Comparison of ENCODE assay signal across 9 cellular contexts in the genomic region with DNA sequence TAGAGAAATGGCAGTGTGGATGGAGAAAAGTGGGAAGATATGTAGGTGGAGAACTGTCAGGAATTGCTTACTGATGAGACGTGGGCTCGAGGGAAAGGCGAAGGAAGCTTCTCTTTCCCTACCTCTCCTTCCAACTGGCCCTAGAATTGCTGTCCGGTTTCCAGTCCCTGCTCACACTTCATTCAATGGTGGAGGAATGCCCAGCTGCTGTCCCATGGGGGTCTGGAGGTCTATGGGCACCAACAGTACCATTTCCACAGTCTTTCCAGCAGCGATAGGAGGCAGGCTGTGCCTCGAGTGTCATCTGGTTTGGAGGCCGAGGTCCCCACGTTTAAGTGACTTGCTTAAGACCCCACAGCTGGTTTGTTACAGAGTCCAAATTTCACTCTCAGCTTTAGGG. TPM values are rescaled to one million over a fixed set of nuclear protein-coding genes. Genes with fewer than 3 reads are reported as not detected.
DNase-seq lines count a peak whose midpoint lies in the region; ATAC-seq and TF ChIP-seq lines count a peak whose summit lies in the region.
"Had no signal": no experiment of that assay in that cellular context is flagged by ENCODE, and none has a peak within 500 bp of the region (broad histone marks: within the 10 kb centered on the region; RNA-seq: fewer than 3 reads in every experiment).

No MANE protein-coding gene starts in this region.

- no peak for TF ChIP-seq POLR2A in body of pancreas (IDR thresholded peaks at IDR 0.05)
- no peak for TF ChIP-seq POLR2A in right lobe of liver (IDR thresholded peaks at IDR 0.05)

- H3K4me3 ChIP-seq in body of pancreas (no peak overlapping the region), right lobe of liver (peak overlapping the region; percentile 22 to 50 (median 46)), upper lobe of right lung (peak overlapping the region; percentile 45)

- H3K4me1 ChIP-seq in body of pancreas (peaks cover 26% of the 10 kb centered on the region), right lobe of liver (peaks cover 0 to 9% (median 6%) of the 10 kb centered on the region in 4 donors), upper lobe of right lung (peaks cover 18% of the 10 kb centered on the region)

- H3K27me3 ChIP-seq in body of pancreas (no peaks in the 10 kb centered on the region), right lobe of liver (no peaks in the 10 kb centered on the region), upper lobe of right lung (no peaks in the 10 kb centered on the region)

- ATAC-seq in body of pancreas (no peak), right lobe of liver (peak in 2 of 4 donors; percentile 5 to 24), upper lobe of right lung (no peak), HG02763 (IDR thresholded peaks at IDR 0.05; ENCODE audit: unreplicated experiment) (no peak)

- H3K4me1 Mint-ChIP-seq in activated CD4-positive, alpha-beta T cell treated with anti-CD3 and anti-CD28 coated beads, Interleukin-2, amount 10 ng/mL, durations not matched to agents 7 days and 5 days = peaks cover 16% of the 10 kb centered on the region

- H3K27ac ChIP-seq in body of pancreas (peak overlapping the region; percentile 5 to 67 (median 25)), right lobe of liver (peak overlapping the region; percentile 38 to 58 (median 41)), upper lobe of right lung (peak overlapping the region; percentile 76)
- H3K27ac ChIP-seq: C4-2B had no signal

- POLR2A ChIA-PET in activated CD4-positive, alpha-beta T cell treated with anti-CD3 and anti-CD28 coated beads, Interleukin-2, amount 10 ng/mL, durations not matched to agents 7 days and 5 days (lab: Charles Lee) = no interaction called here

- no peaks in the 10 kb centered on the region for H3K9me3 Mint-ChIP-seq in activated CD4-positive, alpha-beta T cell treated with anti-CD3 and anti-CD28 coated beads, Interleukin-2, amount 10 ng/mL, durations not matched to agents 7 days and 5 days

- peak overlapping the region; percentile 82 for H3K27ac Mint-ChIP-seq in activated CD4-positive, alpha-beta T cell treated with anti-CD3 and anti-CD28 coated beads, Interleukin-2, amount 10 ng/mL, durations not matched to agents 7 days and 5 days

- no peak for DNase-seq in activated CD4-positive, alpha-beta T cell treated with anti-CD3 and anti-CD28 coated beads, Interleukin-2, amount 10 ng/mL, durations not matched to agents 7 days and 5 days
- DNase-seq in activated CD4-positive, alpha-beta T cell treated with anti-CD3 and anti-CD28 coated beads for 48 hours = no peak
- DNase-seq in body of pancreas = no peak
- no peak for DNase-seq in right lobe of liver
- no peak for DNase-seq in upper lobe of right lung
- no peak for DNase-seq in inferior parietal cortex (ENCODE audit: extremely low spot score)
- no peak for DNase-seq in GM03348 (ENCODE audit: low spot score)

- H3K36me3 ChIP-seq in body of pancreas (replicated peaks in 1 of 2; ENCODE audit: insufficient read depth in 1 of 2, low read depth in 2 of 2) (no peaks in the 10 kb centered on the region), right lobe of liver (no peaks in the 10 kb centered on the region), upper lobe of right lung (no peaks in the 10 kb centered on the region)

- intact Hi-C loops in body of pancreas (cut with DNase I) (no loop called here), right lobe of liver (cut with DNase I) (no loop called here), upper lobe of right lung (cut with DNase I) (no loop called here)

- CTCF ChIA-PET in activated CD4-positive, alpha-beta T cell treated with anti-CD3 and anti-CD28 coated beads, Interleukin-2, amount 10 ng/mL, durations not matched to agents 7 days and 5 days (lab: Charles Lee) = interaction anchor here (1.2 kb wide), 1 partner anchor 55 kb away, joined by 3 read pairs; no protein-coding TSS in a partner anchor

- H3K36me3 Mint-ChIP-seq in activated CD4-positive, alpha-beta T cell treated with anti-CD3 and anti-CD28 coated beads, Interleukin-2, amount 10 ng/mL, durations not matched to agents 7 days and 5 days (ENCODE audit: low read depth) = no peaks in the 10 kb centered on the region

- H3K27me3 Mint-ChIP-seq in activated CD4-positive, alpha-beta T cell treated with anti-CD3 and anti-CD28 coated beads, Interleukin-2, amount 10 ng/mL, durations not matched to agents 7 days and 5 days = peaks cover 3% of the 10 kb centered on the region

- TF ChIP-seq CTCF in body of pancreas (IDR thresholded peaks at IDR 0.05) (no peak), right lobe of liver (IDR thresholded peaks at IDR 0.05) (no peak), upper lobe of right lung (IDR thresholded peaks at IDR 0.05) (no peak)

- H3K4me3 Mint-ChIP-seq in activated CD4-positive, alpha-beta T cell treated with anti-CD3 and anti-CD28 coated beads, Interleukin-2, amount 10 ng/mL, durations not matched to agents 7 days and 5 days = peak overlapping the region; percentile 84

- H3K9me3 ChIP-seq in body of pancreas (no peaks in the 10 kb centered on the region), right lobe of liver (no peaks in the 10 kb centered on the region), upper lobe of right lung (no peaks in the 10 kb centered on the region)

- WGBS in body of pancreas, 2 donors = 42 to 45% methylated on average over 8 of the region's 8 CpGs
- whole genome bisulfite sequencing in right lobe of liver (ENCODE audit: insufficient coverage, low coverage, low lambda C conversion rate, missing lambda C conversion rate) = 25% methylated on average over 5 of the region's 8 CpGs

RNA-seq across cellular contexts. Expression of a gene that starts 31.5 kb away (rescaled TPM):
- total RNA-seq in activated CD4-positive, alpha-beta T cell treated with anti-CD3 and anti-CD28 coated beads, Interleukin-2, amount 10 ng/mL, durations not matched to agents 7 days and 5 days = not detected
- 1 to 10 TPM in 1 of 2 donors, under 1 TPM in 1; 0.33 to 1.8 TPM for total RNA-seq in body of pancreas
- 1 to 10 TPM; 5.4 to 8.9 (median 7.1) TPM for total RNA-seq in right lobe of liver
- total RNA-seq in upper lobe of right lung = 5.3 TPM

Comparison
In these comparisons a context has a peak if more than half of its experiments do, and no peak if none do; other contexts are left out.
1. H3K27ac ChIP-seq: peak in every context shown above with its lines; median percentile 76 in upper lobe of right lung; 41 in right lobe of liver; 25 in body of pancreas.
2. H3K4me3 ChIP-seq: peak in right lobe of liver (3 of 3) and upper lobe of right lung (single experiment); none in body of pancreas (0 of 2).